In genomic region chr6:38175786-38176185, GRCh38 we compare ENCODE assay signal across 27 cellular contexts.
"Had no signal": no experiment of that assay in that cellular context is flagged by ENCODE, and none has a peak within 500 bp of the region (broad histone marks: within the 10 kb centered on the region; RNA-seq: fewer than 3 reads in every experiment).

No MANE protein-coding gene starts in this region.

- H3K27ac ChIP-seq: parathyroid adenoma, prostate gland, right atrium auricular region, skin epidermis, thoracic aorta, tibial nerve, upper lobe of right lung, uterus had no signal

- DNase-seq: cerebellar nuclear complex; cortex of kidney; effector memory CD8-positive, alpha-beta T cell; erythroblast; esophagus squamous epithelium; foreskin melanocyte; glutamatergic neuron; heart right ventricle; hippocampal formation; kidney glomerular epithelial cell; mammary epithelial cell; mesendoderm; midbrain; naive thymus-derived CD8-positive, alpha-beta T cell; stimulated activated CD4-positive, alpha-beta T cell treated with anti-CD3 and anti-CD28 coated beads, Interleukin-15, amount 100 ng/mL, for 24 hours; stimulated activated CD4-positive, alpha-beta T cell treated with anti-CD3 and anti-CD28 coated beads, Interleukin-2, amount 100 ng/mL, for 48 hours; stimulated activated naive B cell treated with anti-CD40 and anti-IgM and Interleukin-4, amounts not matched to agents 10 μg/mL and 1 μg/mL and 100 μg/mL, for 72 hours; upper lobe of right lung; uterus had no signal

- H3K27me3 ChIP-seq: esophagus squamous epithelium, heart right ventricle, right atrium auricular region, tibial nerve, upper lobe of right lung, uterus had no signal

- H3K4me1 ChIP-seq: parathyroid adenoma, prostate gland, right atrium auricular region, upper lobe of right lung, uterus had no signal

- H3K36me3 ChIP-seq: prostate gland, right atrium auricular region, thoracic aorta, uterus had no signal

- H3K4me3 ChIP-seq: esophagus squamous epithelium, heart right ventricle, prostate gland, right atrium auricular region, skin epidermis, thoracic aorta, tibial nerve, upper lobe of right lung, uterus had no signal

- H2AFZ ChIP-seq: parathyroid adenoma had no signal

- ATAC-seq: effector memory CD8-positive, alpha-beta T cell; heart right ventricle; naive thymus-derived CD8-positive, alpha-beta T cell; stimulated activated naive B cell treated with anti-CD40 and anti-IgM and Interleukin-4, amounts not matched to agents 10 μg/mL and 1 μg/mL and 100 μg/mL, for 72 hours; upper lobe of right lung had no signal

- H3K9me3 ChIP-seq: esophagus squamous epithelium, heart right ventricle, prostate gland, right atrium auricular region, thoracic aorta, tibial nerve, upper lobe of right lung, uterus had no signal

- FAIRE-seq: endometrium, islet of Langerhans had no signal

- H3K9ac ChIP-seq: parathyroid adenoma had no signal
